In genomic region chrX:121084903-121085611, GRCh38 we compare ENCODE assay signal across 27 cellular contexts.
"Had no signal": no experiment of that assay in that cellular context is flagged by ENCODE, and none has a peak within 500 bp of the region (broad histone marks: within the 10 kb centered on the region; RNA-seq: fewer than 3 reads in every experiment).

No MANE protein-coding gene starts in this region.

- H3K27ac ChIP-seq: ascending aorta, cardiac muscle cell had no signal

- H3K27me3 ChIP-seq: ascending aorta, cardiac muscle cell had no signal

- H3K4me1 ChIP-seq: ascending aorta had no signal

- H3K9me3 ChIP-seq: ascending aorta had no signal

- DNase-seq: activated CD4-positive, alpha-beta T cell treated with anti-CD3 and anti-CD28 coated beads, Interleukin-2, amount 10 ng/mL, durations not matched to agents 24 days and 14 days; activated CD4-positive, alpha-beta T cell treated with anti-CD3 and anti-CD28 coated beads, Interleukin-2, amount 50 U/mL, for 4 hours; activated CD8-positive, alpha-beta T cell treated with anti-CD3 and anti-CD28 coated beads for 36 hours; activated effector memory CD4-positive, alpha-beta T cell treated with anti-CD3 and anti-CD28 coated beads, Interleukin-2, amount 50 U/mL, for 16 hours; activated naive CD4-positive, alpha-beta T cell; activated naive CD8-positive, alpha-beta T cell treated with anti-CD3 and anti-CD28 coated beads, Interleukin-2, amount 10 ng/mL, durations not matched to agents 7 days and 5 days; activated T-cell treated with anti-CD3 and anti-CD28 coated beads, Interleukin-2, amount 50 U/mL, for 1 hour; activated T-cell treated with anti-CD3 and anti-CD28 coated beads, Interleukin-2, amount 50 U/mL, for 72 hours; amygdala; NCI-H1105; NCI-H1417 treated with DMSO at 0.1 percent for 48 hours; NCI-H187 treated with DMSO at 0.1 percent for 48 hours; NCI-H2081 treated with DMSO at 0.1 percent for 48 hours; NCI-H226; NCI-H446 treated with DMSO at 0.1 percent for 48 hours; NCI-H524; NK-92 treated with Interleukin-12 subunit alpha and Interleukin-12 subunit beta, amount 100 ng/mL, for 24 hours; Right ventricle myocardium superior; SW 1271; T-helper 1 cell; T-helper 2 cell; T-helper 9 cell had no signal

- H3K4me3 ChIP-seq: ascending aorta, cardiac muscle cell had no signal

- H3K4me1 Mint-ChIP-seq: activated CD4-positive, alpha-beta T cell treated with anti-CD3 and anti-CD28 coated beads, Interleukin-2, amount 10 ng/mL, durations not matched to agents 24 days and 14 days; activated naive CD4-positive, alpha-beta T cell treated with anti-CD3 and anti-CD28 coated beads, Interleukin-2, amount 50 U/mL, for 24 hours; activated naive CD8-positive, alpha-beta T cell treated with anti-CD3 and anti-CD28 coated beads, Interleukin-2, amount 10 ng/mL, durations not matched to agents 7 days and 5 days; activated T-helper 17 cell treated with anti-CD3 and anti-CD28 coated beads, Interleukin-2, amount 50 U/mL, for 72 hours; central memory CD8-positive, alpha-beta T cell had no signal

- H3K36me3 ChIP-seq: ascending aorta, cardiac muscle cell had no signal

- H3K4me3 Mint-ChIP-seq: activated CD4-positive, alpha-beta T cell treated with anti-CD3 and anti-CD28 coated beads, Interleukin-2, amount 10 ng/mL, durations not matched to agents 24 days and 14 days; activated CD8-positive, alpha-beta T cell treated with anti-CD3 and anti-CD28 coated beads for 36 hours; activated naive CD4-positive, alpha-beta T cell treated with anti-CD3 and anti-CD28 coated beads, Interleukin-2, amount 50 U/mL, for 24 hours; activated naive CD8-positive, alpha-beta T cell treated with anti-CD3 and anti-CD28 coated beads, Interleukin-2, amount 10 ng/mL, durations not matched to agents 7 days and 5 days; activated T-cell treated with anti-CD3 and anti-CD28 coated beads, Interleukin-2, amount 50 U/mL, for 72 hours; activated T-helper 17 cell treated with anti-CD3 and anti-CD28 coated beads, Interleukin-2, amount 50 U/mL, for 72 hours; central memory CD8-positive, alpha-beta T cell had no signal

- H3K9me3 Mint-ChIP-seq: activated CD4-positive, alpha-beta T cell treated with anti-CD3 and anti-CD28 coated beads, Interleukin-2, amount 10 ng/mL, durations not matched to agents 24 days and 14 days; activated CD8-positive, alpha-beta T cell treated with anti-CD3 and anti-CD28 coated beads for 36 hours; activated naive CD4-positive, alpha-beta T cell treated with anti-CD3 and anti-CD28 coated beads, Interleukin-2, amount 50 U/mL, for 24 hours; activated naive CD8-positive, alpha-beta T cell treated with anti-CD3 and anti-CD28 coated beads, Interleukin-2, amount 10 ng/mL, durations not matched to agents 7 days and 5 days; activated T-helper 17 cell treated with anti-CD3 and anti-CD28 coated beads, Interleukin-2, amount 50 U/mL, for 72 hours; central memory CD8-positive, alpha-beta T cell had no signal

- H3K27me3 Mint-ChIP-seq: activated CD4-positive, alpha-beta T cell treated with anti-CD3 and anti-CD28 coated beads, Interleukin-2, amount 10 ng/mL, durations not matched to agents 24 days and 14 days; activated CD8-positive, alpha-beta T cell treated with anti-CD3 and anti-CD28 coated beads for 36 hours; activated naive CD4-positive, alpha-beta T cell treated with anti-CD3 and anti-CD28 coated beads, Interleukin-2, amount 50 U/mL, for 24 hours; activated naive CD8-positive, alpha-beta T cell treated with anti-CD3 and anti-CD28 coated beads, Interleukin-2, amount 10 ng/mL, durations not matched to agents 7 days and 5 days; activated T-helper 17 cell treated with anti-CD3 and anti-CD28 coated beads, Interleukin-2, amount 50 U/mL, for 72 hours; central memory CD8-positive, alpha-beta T cell had no signal

- H3K27ac Mint-ChIP-seq: activated CD4-positive, alpha-beta T cell treated with anti-CD3 and anti-CD28 coated beads, Interleukin-2, amount 10 ng/mL, durations not matched to agents 24 days and 14 days; activated CD8-positive, alpha-beta T cell treated with anti-CD3 and anti-CD28 coated beads for 36 hours; activated naive CD4-positive, alpha-beta T cell treated with anti-CD3 and anti-CD28 coated beads, Interleukin-2, amount 50 U/mL, for 24 hours; activated naive CD8-positive, alpha-beta T cell treated with anti-CD3 and anti-CD28 coated beads, Interleukin-2, amount 10 ng/mL, durations not matched to agents 7 days and 5 days; activated T-cell treated with anti-CD3 and anti-CD28 coated beads, Interleukin-2, amount 50 U/mL, for 72 hours; activated T-helper 17 cell treated with anti-CD3 and anti-CD28 coated beads, Interleukin-2, amount 50 U/mL, for 72 hours had no signal

- H3K36me3 Mint-ChIP-seq: activated naive CD4-positive, alpha-beta T cell treated with anti-CD3 and anti-CD28 coated beads, Interleukin-2, amount 50 U/mL, for 24 hours; activated naive CD8-positive, alpha-beta T cell treated with anti-CD3 and anti-CD28 coated beads, Interleukin-2, amount 10 ng/mL, durations not matched to agents 7 days and 5 days had no signal
